Comparison of ENCODE assay signal across 33 cellular contexts in genomic region chr12:106353178-106353577, GRCh38.
"Had no signal": no experiment of that assay in that cellular context is flagged by ENCODE, and none has a peak within 500 bp of the region (broad histone marks: within the 10 kb centered on the region; RNA-seq: fewer than 3 reads in every experiment).

No MANE protein-coding gene starts in this region.

- H3K27me3 ChIP-seq: adrenal gland, body of pancreas, esophagus muscularis mucosa, gastrocnemius medialis, heart left ventricle had no signal

- ATAC-seq: activated naive CD8-positive, alpha-beta T cell treated with anti-CD3 and anti-CD28 coated beads, Interleukin-2, amount 50 U/mL, for 24 hours; activated T-cell treated with anti-CD3 and anti-CD28 coated beads, Interleukin-2, amount 50 U/mL, for 72 hours; body of pancreas; effector memory CD8-positive, alpha-beta T cell; foreskin keratinocyte; gastrocnemius medialis; heart left ventricle; WTC11 had no signal

- H3K9me3 ChIP-seq: adrenal gland, body of pancreas, esophagus muscularis mucosa, gastrocnemius medialis, heart left ventricle had no signal

- H3K9me3 Mint-ChIP-seq: activated CD4-positive, alpha-beta memory T cell treated with anti-CD3 and anti-CD28 coated beads, Interleukin-2, amount 10 ng/mL, durations not matched to agents 7 days and 5 days; activated CD4-positive, alpha-beta T cell treated with anti-CD3 and anti-CD28 coated beads, Interleukin-2, amount 10 ng/mL, durations not matched to agents 7 days and 5 days; activated naive CD4-positive, alpha-beta T cell treated with anti-CD3 and anti-CD28 coated beads, Interleukin-2, amount 10 ng/mL, durations not matched to agents 7 days and 5 days; activated naive CD8-positive, alpha-beta T cell treated with anti-CD3 and anti-CD28 coated beads for 36 hours; activated naive CD8-positive, alpha-beta T cell treated with anti-CD3 and anti-CD28 coated beads, Interleukin-2, amount 50 U/mL, for 24 hours; activated T-cell treated with anti-CD3 and anti-CD28 coated beads, Interleukin-2, amount 50 U/mL, for 24 hours; activated T-cell treated with anti-CD3 and anti-CD28 coated beads, Interleukin-2, amount 50 U/mL, for 72 hours; effector memory CD8-positive, alpha-beta T cell; WTC11 had no signal

- H3K27me3 Mint-ChIP-seq: activated naive CD8-positive, alpha-beta T cell treated with anti-CD3 and anti-CD28 coated beads for 36 hours; activated T-cell treated with anti-CD3 and anti-CD28 coated beads, Interleukin-2, amount 50 U/mL, for 24 hours; effector memory CD8-positive, alpha-beta T cell had no signal

- DNase-seq: activated CD4-positive, alpha-beta memory T cell treated with anti-CD3 and anti-CD28 coated beads, Interleukin-2, amount 10 ng/mL, durations not matched to agents 7 days and 5 days; activated CD4-positive, alpha-beta T cell treated with anti-CD3 and anti-CD28 coated beads for 1 hour; activated CD4-positive, alpha-beta T cell treated with anti-CD3 and anti-CD28 coated beads for 4 hours; activated CD4-positive, alpha-beta T cell treated with anti-CD3 and anti-CD28 coated beads, Interleukin-2, amount 10 ng/mL, durations not matched to agents 7 days and 5 days; activated CD4-positive, alpha-beta T cell treated with anti-CD3 and anti-CD28 coated beads, Interleukin-2, amount 50 U/mL, for 4 hours; activated CD8-positive, alpha-beta memory T cell treated with anti-CD3 and anti-CD28 coated beads, Interleukin-2, amount 50 U/mL, for 48 hours; activated gamma-delta T cell; activated naive CD4-positive, alpha-beta T cell; activated naive CD4-positive, alpha-beta T cell treated with anti-CD3 and anti-CD28 coated beads, Interleukin-2, amount 10 ng/mL, durations not matched to agents 7 days and 5 days; activated naive CD8-positive, alpha-beta T cell treated with anti-CD3 and anti-CD28 coated beads for 36 hours; activated naive CD8-positive, alpha-beta T cell treated with anti-CD3 and anti-CD28 coated beads, Interleukin-2, amount 50 U/mL, for 24 hours; activated T-cell treated with anti-CD3 and anti-CD28 coated beads for 4 hours; activated T-cell treated with anti-CD3 and anti-CD28 coated beads, Interleukin-2, amount 50 U/mL, for 24 hours; activated T-cell treated with anti-CD3 and anti-CD28 coated beads, Interleukin-2, amount 50 U/mL, for 72 hours; adrenal gland; amygdala; aorta; body of pancreas; caudate nucleus; cortex of kidney; dermis blood vessel endothelial cell; effector CD4-positive, alpha-beta T cell; effector memory CD8-positive, alpha-beta T cell; erythroblast; foreskin keratinocyte; gastrocnemius medialis; glutamatergic neuron; heart left ventricle; T-helper 2 cell had no signal

- H3K36me3 Mint-ChIP-seq: activated naive CD4-positive, alpha-beta T cell treated with anti-CD3 and anti-CD28 coated beads, Interleukin-2, amount 10 ng/mL, durations not matched to agents 7 days and 5 days; WTC11 had no signal

- H3K27ac ChIP-seq: body of pancreas, esophagus muscularis mucosa, foreskin keratinocyte, gastrocnemius medialis, heart left ventricle, VCaP had no signal

- H3K4me1 ChIP-seq: foreskin keratinocyte had no signal

- H3K27ac Mint-ChIP-seq: activated CD4-positive, alpha-beta memory T cell treated with anti-CD3 and anti-CD28 coated beads, Interleukin-2, amount 10 ng/mL, durations not matched to agents 7 days and 5 days; activated CD4-positive, alpha-beta T cell treated with anti-CD3 and anti-CD28 coated beads, Interleukin-2, amount 10 ng/mL, durations not matched to agents 7 days and 5 days; activated naive CD4-positive, alpha-beta T cell treated with anti-CD3 and anti-CD28 coated beads, Interleukin-2, amount 10 ng/mL, durations not matched to agents 7 days and 5 days; activated naive CD8-positive, alpha-beta T cell treated with anti-CD3 and anti-CD28 coated beads for 36 hours; activated naive CD8-positive, alpha-beta T cell treated with anti-CD3 and anti-CD28 coated beads, Interleukin-2, amount 50 U/mL, for 24 hours; activated T-cell treated with anti-CD3 and anti-CD28 coated beads, Interleukin-2, amount 50 U/mL, for 24 hours; activated T-cell treated with anti-CD3 and anti-CD28 coated beads, Interleukin-2, amount 50 U/mL, for 72 hours; effector memory CD8-positive, alpha-beta T cell; WTC11 had no signal

- FAIRE-seq: colon had no signal

- H3K4me3 Mint-ChIP-seq: activated CD4-positive, alpha-beta memory T cell treated with anti-CD3 and anti-CD28 coated beads, Interleukin-2, amount 10 ng/mL, durations not matched to agents 7 days and 5 days; activated CD4-positive, alpha-beta T cell treated with anti-CD3 and anti-CD28 coated beads, Interleukin-2, amount 10 ng/mL, durations not matched to agents 7 days and 5 days; activated naive CD4-positive, alpha-beta T cell treated with anti-CD3 and anti-CD28 coated beads, Interleukin-2, amount 10 ng/mL, durations not matched to agents 7 days and 5 days; activated naive CD8-positive, alpha-beta T cell treated with anti-CD3 and anti-CD28 coated beads for 36 hours; activated naive CD8-positive, alpha-beta T cell treated with anti-CD3 and anti-CD28 coated beads, Interleukin-2, amount 50 U/mL, for 24 hours; activated T-cell treated with anti-CD3 and anti-CD28 coated beads, Interleukin-2, amount 50 U/mL, for 24 hours; activated T-cell treated with anti-CD3 and anti-CD28 coated beads, Interleukin-2, amount 50 U/mL, for 72 hours; effector memory CD8-positive, alpha-beta T cell; WTC11 had no signal

- H3K36me3 ChIP-seq: adrenal gland, gastrocnemius medialis had no signal

- H3K4me3 ChIP-seq: adrenal gland, body of pancreas, esophagus muscularis mucosa, gastrocnemius medialis, heart left ventricle had no signal
